In the genomic region with DNA sequence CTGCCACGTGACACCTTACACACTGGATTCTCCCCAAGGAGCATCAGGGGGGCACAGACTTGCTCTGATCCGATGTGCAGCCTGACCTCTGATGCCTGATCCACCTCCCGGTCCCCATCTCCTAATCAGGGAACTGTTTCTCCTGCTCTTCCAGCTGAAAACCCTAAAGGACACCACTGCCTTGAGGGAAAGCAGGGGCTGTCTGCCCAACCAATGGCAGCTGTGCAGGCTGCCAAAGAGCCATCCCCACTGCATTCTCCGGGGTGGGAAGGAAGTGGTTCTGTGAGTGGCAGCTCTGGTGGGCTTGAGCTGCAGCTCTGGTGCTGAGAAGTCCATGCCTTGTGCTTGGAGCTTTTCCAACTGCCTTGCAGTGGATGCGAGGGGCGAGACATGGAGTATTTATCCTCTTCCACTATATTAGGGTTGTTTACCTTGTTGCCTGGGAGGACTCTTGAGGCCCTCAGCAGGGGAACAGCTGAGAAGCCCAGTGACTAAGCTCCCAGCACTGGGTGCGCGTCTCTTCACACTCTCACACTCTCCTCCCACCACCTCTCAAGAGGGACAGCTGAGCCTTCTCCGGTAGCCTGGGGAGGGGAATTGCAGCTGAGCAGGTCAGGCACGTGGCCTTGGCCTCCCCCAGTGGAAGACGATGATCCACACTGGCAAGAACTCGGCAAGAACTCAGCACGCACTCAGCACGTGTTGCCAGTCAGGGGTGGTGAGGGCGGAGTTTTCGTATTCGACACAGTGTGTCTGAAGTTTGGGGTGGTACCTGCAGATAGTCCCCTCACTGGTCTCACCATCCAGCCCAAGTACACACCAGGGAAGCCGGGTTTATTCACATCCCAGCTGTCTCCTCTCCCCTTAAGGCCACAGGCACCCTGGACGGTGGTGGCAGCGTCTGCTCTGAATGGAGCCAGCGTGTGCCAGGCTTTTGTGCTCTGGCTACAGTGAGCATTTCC, we compare ENCODE assay signal across 1 cellular context.
TF ChIP-seq lines count a peak whose summit lies in the region.

No MANE protein-coding gene starts in this region.

TF ChIP-seq in IMR-90, 13 proteins besides CTCF, POLR2A, EP300 and RAD21:
- TF ChIP-seq MAFK (IDR thresholded peaks at IDR 0.05; ENCODE audit: low read depth, low read length) (no peak), RFX5 (IDR thresholded peaks at IDR 0.05; ENCODE audit: low read depth, low read length) (no peak), MAZ (IDR thresholded peaks at IDR 0.05; ENCODE audit: borderline replicate concordance, low read depth, low read length) (peak; percentile 25; the same call in 1 of the 2 replicates), CHD1 (IDR thresholded peaks at IDR 0.05; ENCODE audit: low read depth, low read length) (no peak), BHLHE40 (IDR thresholded peaks at IDR 0.05; ENCODE audit: low read depth, low read length) (peak; percentile 93), RCOR1 (IDR thresholded peaks at IDR 0.05; ENCODE audit: insufficient replicate concordance, low read length) (no peak), FOS (IDR thresholded peaks at IDR 0.05; ENCODE audit: low read depth, low read length) (peak; percentile 79), CEBPB (IDR thresholded peaks at IDR 0.05; ENCODE audit: low read depth, low read length) (no peak), NFE2L2 (IDR thresholded peaks at IDR 0.05; ENCODE audit: low read depth, low read length) (no peak), SMC3 (IDR thresholded peaks at IDR 0.05; ENCODE audit: low read depth, low read length) (no peak), MXI1 (IDR thresholded peaks at IDR 0.05; ENCODE audit: borderline replicate concordance, low read depth, low read length) (peak; percentile 60; the same call in 1 of the 2 replicates)
- TF ChIP-seq, protein P1, sequence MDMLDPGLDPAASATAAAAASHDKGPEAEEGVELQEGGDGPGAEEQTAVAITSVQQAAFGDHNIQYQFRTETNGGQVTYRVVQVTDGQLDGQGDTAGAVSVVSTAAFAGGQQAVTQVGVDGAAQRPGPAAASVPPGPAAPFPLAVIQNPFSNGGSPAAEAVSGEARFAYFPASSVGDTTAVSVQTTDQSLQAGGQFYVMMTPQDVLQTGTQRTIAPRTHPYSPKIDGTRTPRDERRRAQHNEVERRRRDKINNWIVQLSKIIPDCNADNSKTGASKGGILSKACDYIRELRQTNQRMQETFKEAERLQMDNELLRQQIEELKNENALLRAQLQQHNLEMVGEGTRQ (IDR thresholded peaks at IDR 0.05; ENCODE audit: low read depth, low read length) = peak; percentile 81
- TF ChIP-seq, protein P2, sequence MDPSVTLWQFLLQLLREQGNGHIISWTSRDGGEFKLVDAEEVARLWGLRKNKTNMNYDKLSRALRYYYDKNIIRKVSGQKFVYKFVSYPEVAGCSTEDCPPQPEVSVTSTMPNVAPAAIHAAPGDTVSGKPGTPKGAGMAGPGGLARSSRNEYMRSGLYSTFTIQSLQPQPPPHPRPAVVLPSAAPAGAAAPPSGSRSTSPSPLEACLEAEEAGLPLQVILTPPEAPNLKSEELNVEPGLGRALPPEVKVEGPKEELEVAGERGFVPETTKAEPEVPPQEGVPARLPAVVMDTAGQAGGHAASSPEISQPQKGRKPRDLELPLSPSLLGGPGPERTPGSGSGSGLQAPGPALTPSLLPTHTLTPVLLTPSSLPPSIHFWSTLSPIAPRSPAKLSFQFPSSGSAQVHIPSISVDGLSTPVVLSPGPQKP (IDR thresholded peaks at IDR 0.05; ENCODE audit: borderline replicate concordance, low read depth, low read length) = no peak
